1 cellular context compared by ENCODE assay signal in genomic region chr9:128406848-128407391, GRCh38.
TF ChIP-seq lines count a peak whose summit lies in the region.

No MANE protein-coding gene starts in this region.

TF ChIP-seq in HepG2, 621 proteins besides CTCF, POLR2A, EP300 and RAD21 (continued from another document):
- no peak for TF ChIP-seq NFAT5 (CRISPR knock-in tag; IDR thresholded peaks at IDR 0.05)
